8 cellular contexts compared by ENCODE assay signal in the genomic region with DNA sequence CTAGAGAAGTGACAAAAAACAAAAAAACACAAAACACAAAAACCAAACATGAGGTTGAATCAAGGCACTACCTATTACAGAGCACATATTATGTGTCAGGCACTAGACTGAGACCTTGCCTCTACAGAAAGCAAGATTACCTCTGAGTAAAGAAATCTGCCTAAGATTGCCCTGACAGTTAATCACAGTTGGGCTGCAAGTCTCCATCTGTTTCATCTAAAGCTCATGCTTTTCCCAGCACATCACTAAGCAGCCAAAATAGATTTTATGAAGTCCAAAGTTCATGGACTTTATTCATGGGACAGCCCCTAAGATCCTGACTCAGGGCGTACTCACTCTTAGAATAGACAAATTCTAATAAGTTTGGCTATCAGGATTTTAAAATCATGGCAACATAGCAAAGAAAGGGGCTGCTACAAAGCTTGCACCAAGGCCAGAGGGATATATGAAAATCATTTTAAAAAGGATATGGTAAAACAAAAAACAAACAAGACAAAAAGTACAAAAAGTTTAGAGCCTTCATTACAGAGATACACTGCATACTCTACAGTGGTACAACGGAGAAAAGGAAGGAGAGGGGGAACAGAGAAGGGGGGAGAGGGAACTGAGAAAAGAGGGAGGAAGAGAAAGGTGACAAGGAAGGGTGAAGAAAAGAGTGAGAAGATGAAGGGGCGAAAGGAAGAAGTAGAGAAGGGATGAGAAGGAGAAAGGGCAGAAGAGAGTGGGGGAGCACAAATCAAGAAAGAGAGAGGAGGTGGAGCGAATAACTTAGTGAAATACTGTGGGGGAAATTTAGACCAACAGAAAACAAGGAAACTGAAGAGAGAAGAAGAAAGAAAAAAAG. TPM values are rescaled to one million over a fixed set of nuclear protein-coding genes. Genes with fewer than 3 reads are reported as not detected.
DNase-seq lines count a peak whose midpoint lies in the region; ATAC-seq and TF ChIP-seq lines count a peak whose summit lies in the region.

No MANE protein-coding gene starts in this region.

- in situ Hi-C loops in astrocyte of the spinal cord (cut with HindIII; ENCODE audit: low sequenced_read_pairs) = no loop called here

- H3K9me3 ChIP-seq in liver (ENCODE audit: control insufficient read depth in 4 of 4, low read length in 3 of 4) = no peaks in the 10 kb centered on the region
- H3K9me3 ChIP-seq in aorta (ENCODE audit: control insufficient read depth, low read length) = no peaks in the 10 kb centered on the region

- H3K4me3 Mint-ChIP-seq in activated naive CD4-positive, alpha-beta T cell treated with anti-CD3 and anti-CD28 coated beads, Interleukin-2, amount 10 ng/mL, durations not matched to agents 7 days and 5 days = no peak overlapping the region

- peak overlapping the region in 1 of 2 donors; percentile 29 for H3K27ac ChIP-seq in liver (ENCODE audit: low read depth in 1 of 2, low read length in 2 of 2)
- peak overlapping the region; percentile 65 to 96 for H3K27ac ChIP-seq in aorta (ENCODE audit: low read depth in 1 of 2, low read length in 2 of 2)

- peaks cover 58% of the 10 kb centered on the region for H3K36me3 Mint-ChIP-seq in activated naive CD4-positive, alpha-beta T cell treated with anti-CD3 and anti-CD28 coated beads, Interleukin-2, amount 10 ng/mL, durations not matched to agents 7 days and 5 days

- H3K4me3 ChIP-seq in astrocyte of the spinal cord (ENCODE audit: low read depth, low read length) (no peak overlapping the region), liver (ENCODE audit: low read depth in 1 of 3, low read length in 3 of 3) (no peak overlapping the region), aorta (ENCODE audit: low read length in 2 of 2) (no peak overlapping the region)

- peak; percentile 79 for ATAC-seq in aorta (ENCODE audit: low FRiP score)

- peaks cover 21% of the 10 kb centered on the region for H3K9me3 Mint-ChIP-seq in activated naive CD4-positive, alpha-beta T cell treated with anti-CD3 and anti-CD28 coated beads, Interleukin-2, amount 10 ng/mL, durations not matched to agents 7 days and 5 days

- no peaks in the 10 kb centered on the region for H3K27me3 Mint-ChIP-seq in activated naive CD4-positive, alpha-beta T cell treated with anti-CD3 and anti-CD28 coated beads, Interleukin-2, amount 10 ng/mL, durations not matched to agents 7 days and 5 days

- H3K9ac ChIP-seq in liver (ENCODE audit: low read depth in 1 of 2, low read length in 2 of 2) = no peak overlapping the region

- peaks cover 0 to 8% (median 4%) of the 10 kb centered on the region in 4 donors for H3K36me3 ChIP-seq in liver (ENCODE audit: control insufficient read depth in 4 of 4, insufficient read depth in 3 of 4, low read depth in 1 of 4, low read length in 3 of 4)
- H3K36me3 ChIP-seq in aorta (ENCODE audit: control insufficient read depth in 1 of 2, insufficient read depth in 2 of 2, low read length in 1 of 2) = peaks cover 0 to under 1% of the 10 kb centered on the region in 2 donors

- CTCF ChIA-PET in activated naive CD4-positive, alpha-beta T cell treated with anti-CD3 and anti-CD28 coated beads, Interleukin-2, amount 10 ng/mL, durations not matched to agents 7 days and 5 days (lab: Charles Lee) = interaction anchor here (0.6 kb wide), 1 partner anchor 60 kb away, joined by 3 read pairs; no protein-coding TSS in a partner anchor

- H3K4me1 ChIP-seq in liver (ENCODE audit: control insufficient read depth in 4 of 4, insufficient read depth in 4 of 4, low read length in 3 of 4) (peaks cover 2 to 11% (median 8%) of the 10 kb centered on the region in 4 donors), aorta (ENCODE audit: control insufficient read depth in 1 of 2, insufficient read depth in 2 of 2, low read length in 2 of 2) (no peaks in the 10 kb centered on the region)

- H3K4me1 Mint-ChIP-seq in activated naive CD4-positive, alpha-beta T cell treated with anti-CD3 and anti-CD28 coated beads, Interleukin-2, amount 10 ng/mL, durations not matched to agents 7 days and 5 days = peaks cover 20% of the 10 kb centered on the region

- H3K27me3 ChIP-seq in liver (ENCODE audit: control insufficient read depth in 4 of 4, insufficient read depth in 4 of 4, low read length in 3 of 4) (no peaks in the 10 kb centered on the region), aorta (ENCODE audit: control insufficient read depth in 1 of 2, insufficient read depth in 2 of 2, low read length in 1 of 2) (no peaks in the 10 kb centered on the region)

- TF ChIP-seq CTCF in astrocyte of the spinal cord (IDR thresholded peaks at IDR 0.05; ENCODE audit: low read depth, low read length) (no peak), liver (IDR thresholded peaks at IDR 0.05; ENCODE audit: low read depth, low read length, missing input control) (no peak)

- peak; percentile 8 to 40 for TF ChIP-seq RAD21 in liver (IDR thresholded peaks at IDR 0.05)

- WGBS in liver = 72% methylated on average over 4 of the region's 4 CpGs
- 60 to 61% methylated on average over 4 of the region's 4 CpGs for WGBS in aorta, 2 donors

- no peak for DNase-seq in activated naive CD4-positive, alpha-beta T cell treated with anti-CD3 and anti-CD28 coated beads, Interleukin-2, amount 10 ng/mL, durations not matched to agents 7 days and 5 days
- DNase-seq in activated naive CD4-positive, alpha-beta T cell (lab: John Stamatoyannopoulos, UW) = no peak
- peak; percentile 68 for DNase-seq in astrocyte of the spinal cord (ENCODE audit: low read depth, low spot score)
- no peak for DNase-seq in aorta
- DNase-seq in NCI-H2171 treated with DMSO at 0.1 percent for 48 hours (lab: John Stamatoyannopoulos, UW) = no peak
- no peak for DNase-seq in activated gamma-delta T cell (lab: John Stamatoyannopoulos, UW)
- DNase-seq in islet precursor cell = no peak

- peak overlapping the region; percentile 9 for H3K27ac Mint-ChIP-seq in activated naive CD4-positive, alpha-beta T cell treated with anti-CD3 and anti-CD28 coated beads, Interleukin-2, amount 10 ng/mL, durations not matched to agents 7 days and 5 days

- intact Hi-C loops in aorta (cut with DNase I) = loop anchor here (5.0 kb wide), 1 partner anchor 56 kb away; the partner anchor contains the start of gene RICTOR (in 2 of the 2)

TF ChIP-seq in liver, 16 proteins besides CTCF, POLR2A, EP300 and RAD21:
- no peak for TF ChIP-seq FOXA1 (IDR thresholded peaks at IDR 0.05)
- peak; percentile 94 to 96 for TF ChIP-seq HNF4A (conservative IDR thresholded peaks at IDR 0.05)
- no peak for TF ChIP-seq REST (IDR thresholded peaks at IDR 0.05)
- TF ChIP-seq HNF4G (IDR thresholded peaks at IDR 0.05) = peak; percentile 84
- TF ChIP-seq RXRA (IDR thresholded peaks at IDR 0.05) = peak; percentile 52 to 53
- TF ChIP-seq GABPA (IDR thresholded peaks at IDR 0.05 in 1 of 2, conservative IDR thresholded peaks at IDR 0.05 in 1 of 2) = no peak
- peak; percentile 24 for TF ChIP-seq SP1 (IDR thresholded peaks at IDR 0.05)
- peak; percentile 45 for TF ChIP-seq YY1 (IDR thresholded peaks at IDR 0.05)
- TF ChIP-seq JUND (IDR thresholded peaks at IDR 0.05) = peak; percentile 64 to 78

RNA-seq across cellular contexts. Expression of gene RICTOR, which starts 58.2 kb away (rescaled TPM):
- total RNA-seq in liver (10 to 100 TPM; 21.0 to 24.0 TPM), aorta (10 to 100 TPM; 57.1 to 69.5 TPM)
- polyA plus RNA-seq in liver (1 to 10 TPM; 2.1 to 9.0 TPM), aorta (1 to 10 TPM; 3.9 to 6.3 TPM)
